ENCODE assay signal across 27 cellular contexts in genomic region chr3:54591157-54591556, GRCh38.
"Had no signal": no experiment of that assay in that cellular context is flagged by ENCODE, and none has a peak within 500 bp of the region (broad histone marks: within the 10 kb centered on the region; RNA-seq: fewer than 3 reads in every experiment).

No MANE protein-coding gene starts in this region.

- H3K9me3 ChIP-seq: stomach, suprapubic skin, testis, thoracic aorta, thyroid gland, tibial artery, tibial nerve, transverse colon, upper lobe of left lung, upper lobe of right lung, uterus, vagina had no signal

- H3K4me3 Mint-ChIP-seq: stimulated activated effector memory CD8-positive, alpha-beta T cell treated with anti-CD3 and anti-CD28 coated beads, Interleukin-12 subunit alpha, Interleukin-12 subunit beta, amount 100 ng/mL, for 72 hours; stimulated activated memory B cell treated with anti-CD40 and anti-IgM and Interleukin-4, amounts not matched to agents 10 μg/mL and 1 μg/mL and 100 μg/mL, for 72 hours; stimulated activated naive B cell treated with anti-CD40 and anti-IgM and Interleukin-4, amounts not matched to agents 10 μg/mL and 1 μg/mL and 100 μg/mL, for 72 hours; stimulated activated naive CD8-positive, alpha-beta T cell treated with anti-CD3 and anti-CD28 coated beads, Interleukin-15, amount 100 ng/mL, for 72 hours; stimulated activated naive CD8-positive, alpha-beta T cell treated with anti-CD3 and anti-CD28 coated beads, Interleukin-15, Interleukin-2, amounts not matched to agents 100 ng/mL and 50 ng/mL, for 24 hours; type B pancreatic cell had no signal

- H3K4me1 ChIP-seq: stomach, suprapubic skin, testis, thyroid gland, tibial artery, tibial nerve, transverse colon, upper lobe of left lung, upper lobe of right lung, uterus, vagina had no signal

- H3K4me3 ChIP-seq: stomach, suprapubic skin, testis, thoracic aorta, thyroid gland, tibial artery, tibial nerve, transverse colon, upper lobe of left lung, upper lobe of right lung, uterus, vagina had no signal

- ATAC-seq: stimulated activated effector memory CD8-positive, alpha-beta T cell treated with anti-CD3 and anti-CD28 coated beads, Interleukin-12 subunit alpha, Interleukin-12 subunit beta, amount 100 ng/mL, for 72 hours; stimulated activated memory B cell treated with anti-CD40 and anti-IgM and Interleukin-4, amounts not matched to agents 10 μg/mL and 1 μg/mL and 100 μg/mL, for 72 hours; stimulated activated naive B cell treated with anti-CD40 and anti-IgM and Interleukin-4, amounts not matched to agents 10 μg/mL and 1 μg/mL and 100 μg/mL, for 72 hours; stimulated activated naive CD8-positive, alpha-beta T cell treated with anti-CD3 and anti-CD28 coated beads, Interleukin-15, amount 100 ng/mL, for 72 hours; stimulated activated naive CD8-positive, alpha-beta T cell treated with anti-CD3 and anti-CD28 coated beads, Interleukin-15, Interleukin-2, amounts not matched to agents 100 U/mL and 50 U/mL, for 24 hours; upper lobe of right lung had no signal

- H3K27me3 Mint-ChIP-seq: stimulated activated memory B cell treated with anti-CD40 and anti-IgM and Interleukin-4, amounts not matched to agents 10 μg/mL and 1 μg/mL and 100 μg/mL, for 72 hours; stimulated activated naive B cell treated with anti-CD40 and anti-IgM and Interleukin-4, amounts not matched to agents 10 μg/mL and 1 μg/mL and 100 μg/mL, for 72 hours; stimulated activated naive CD8-positive, alpha-beta T cell treated with anti-CD3 and anti-CD28 coated beads, Interleukin-15, amount 100 ng/mL, for 72 hours; stimulated activated naive CD8-positive, alpha-beta T cell treated with anti-CD3 and anti-CD28 coated beads, Interleukin-15, Interleukin-2, amounts not matched to agents 100 ng/mL and 50 ng/mL, for 24 hours had no signal

- H3K9me3 Mint-ChIP-seq: stimulated activated memory B cell treated with anti-CD40 and anti-IgM and Interleukin-4, amounts not matched to agents 10 μg/mL and 1 μg/mL and 100 μg/mL, for 72 hours; stimulated activated naive B cell treated with anti-CD40 and anti-IgM and Interleukin-4, amounts not matched to agents 10 μg/mL and 1 μg/mL and 100 μg/mL, for 72 hours; type B pancreatic cell had no signal

- H3K36me3 Mint-ChIP-seq: stimulated activated effector memory CD8-positive, alpha-beta T cell treated with anti-CD3 and anti-CD28 coated beads, Interleukin-12 subunit alpha, Interleukin-12 subunit beta, amount 100 ng/mL, for 72 hours; stimulated activated memory B cell treated with anti-CD40 and anti-IgM and Interleukin-4, amounts not matched to agents 10 μg/mL and 1 μg/mL and 100 μg/mL, for 72 hours; type B pancreatic cell had no signal

- H3K36me3 ChIP-seq: stomach, suprapubic skin, thoracic aorta, thyroid gland, tibial artery, tibial nerve, transverse colon, upper lobe of left lung, upper lobe of right lung, uterus, vagina had no signal

- H3K4me1 Mint-ChIP-seq: stimulated activated effector memory CD8-positive, alpha-beta T cell treated with anti-CD3 and anti-CD28 coated beads, Interleukin-12 subunit alpha, Interleukin-12 subunit beta, amount 100 ng/mL, for 72 hours; stimulated activated memory B cell treated with anti-CD40 and anti-IgM and Interleukin-4, amounts not matched to agents 10 μg/mL and 1 μg/mL and 100 μg/mL, for 72 hours; stimulated activated naive B cell treated with anti-CD40 and anti-IgM and Interleukin-4, amounts not matched to agents 10 μg/mL and 1 μg/mL and 100 μg/mL, for 72 hours; stimulated activated naive CD8-positive, alpha-beta T cell treated with anti-CD3 and anti-CD28 coated beads, Interleukin-15, amount 100 ng/mL, for 72 hours had no signal

- H3K27me3 ChIP-seq: stomach, suprapubic skin, testis, thyroid gland, tibial artery, tibial nerve, transverse colon, upper lobe of left lung, upper lobe of right lung, uterus, vagina had no signal

- H3K27ac ChIP-seq: stomach, suprapubic skin, testis, thoracic aorta, thyroid gland, tibial artery, tibial nerve, transverse colon, upper lobe of left lung, upper lobe of right lung, uterus, vagina had no signal

- H3K27ac Mint-ChIP-seq: stimulated activated effector memory CD8-positive, alpha-beta T cell treated with anti-CD3 and anti-CD28 coated beads, Interleukin-12 subunit alpha, Interleukin-12 subunit beta, amount 100 ng/mL, for 72 hours; stimulated activated memory B cell treated with anti-CD40 and anti-IgM and Interleukin-4, amounts not matched to agents 10 μg/mL and 1 μg/mL and 100 μg/mL, for 72 hours; stimulated activated naive B cell treated with anti-CD40 and anti-IgM and Interleukin-4, amounts not matched to agents 10 μg/mL and 1 μg/mL and 100 μg/mL, for 72 hours; stimulated activated naive CD8-positive, alpha-beta T cell treated with anti-CD3 and anti-CD28 coated beads, Interleukin-15, Interleukin-2, amounts not matched to agents 100 ng/mL and 50 ng/mL, for 24 hours; type B pancreatic cell had no signal

- DNase-seq: stimulated activated CD4-positive, alpha-beta T cell treated with anti-CD3 and anti-CD28 coated beads, Interleukin-2, amount 100 ng/mL, for 48 hours; stimulated activated CD4-positive, alpha-beta T cell treated with anti-CD3 and anti-CD28 coated beads, Interleukin-4, amount 100 ng/mL, for 1 hour; stimulated activated CD4-positive, alpha-beta T cell treated with anti-CD3 and anti-CD28 coated beads, Interleukin-4, amount 100 ng/mL, for 4 hours; stimulated activated CD8-positive, alpha-beta memory T cell treated with anti-CD3 and anti-CD28 coated beads, Interleukin-4, amount 100 ng/mL, for 48 hours; stimulated activated naive B cell treated with anti-CD40 and anti-IgM and Interleukin-4, amounts not matched to agents 10 μg/mL and 1 μg/mL and 100 μg/mL, for 72 hours; stimulated activated naive CD4-positive, alpha-beta T cell; stimulated activated naive CD4-positive, alpha-beta T cell treated with Interleukin-2 at 50 U/mL for 16 hours; stimulated activated naive CD8-positive, alpha-beta T cell treated with anti-CD3 and anti-CD28 coated beads, Interleukin-15, amount 100 ng/mL, for 72 hours; stimulated activated naive CD8-positive, alpha-beta T cell treated with anti-CD3 and anti-CD28 coated beads, Interleukin-15, Interleukin-2, amounts not matched to agents 100 U/mL and 50 U/mL, for 24 hours; stomach; substantia nigra; testis; thyroid gland; tibial artery; transverse colon; trophoblast cell; upper lobe of left lung; upper lobe of right lung; uterus had no signal
